In genomic region chr20:57617079-57617795, GRCh38 we compare ENCODE assay signal across 15 cellular contexts. TPM values are rescaled to one million over a fixed set of nuclear protein-coding genes. Genes with fewer than 3 reads are reported as not detected.
DNase-seq lines count a peak whose midpoint lies in the region; ATAC-seq and TF ChIP-seq lines count a peak whose summit lies in the region.
"Had no signal": no experiment of that assay in that cellular context is flagged by ENCODE, and none has a peak within 500 bp of the region (broad histone marks: within the 10 kb centered on the region; RNA-seq: fewer than 3 reads in every experiment).

No MANE protein-coding gene starts in this region.

- no peak overlapping the region for H3K27ac Mint-ChIP-seq in activated T-cell treated with anti-CD3 and anti-CD28 coated beads, Interleukin-2, amount 50 U/mL, for 24 hours
- H3K27ac Mint-ChIP-seq in effector memory CD8-positive, alpha-beta T cell: peak overlapping the region; percentile 93 to 96
- H3K27ac Mint-ChIP-seq: neural progenitor cell had no signal

- peaks cover 52% of the 10 kb centered on the region for H3K4me1 Mint-ChIP-seq in activated T-cell treated with anti-CD3 and anti-CD28 coated beads, Interleukin-2, amount 50 U/mL, for 24 hours (ENCODE audit: low read depth)
- H3K4me1 Mint-ChIP-seq in activated T-cell treated with anti-CD3 and anti-CD28 coated beads, Interleukin-2, amount 50 U/mL, for 4 hours (ENCODE audit: low read depth): peaks cover 51% of the 10 kb centered on the region
- H3K4me1 Mint-ChIP-seq in effector memory CD8-positive, alpha-beta T cell (ENCODE audit: low read depth in 2 of 2): peaks cover 48 to 54% of the 10 kb centered on the region in 2 donors
- H3K4me1 Mint-ChIP-seq: neural progenitor cell had no signal

- no peaks in the 10 kb centered on the region for H3K79me2 ChIP-seq in OCI-LY7 (ENCODE audit: insufficient read depth, low read depth, low read length)

- H4K20me1 ChIP-seq in OCI-LY7 (ENCODE audit: insufficient read depth, low read length): no peaks in the 10 kb centered on the region; the same call in 1 of the 2 replicates

- no peaks in the 10 kb centered on the region for H3K9me3 Mint-ChIP-seq in activated T-cell treated with anti-CD3 and anti-CD28 coated beads, Interleukin-2, amount 50 U/mL, for 24 hours
- no peaks in the 10 kb centered on the region for H3K9me3 Mint-ChIP-seq in activated T-cell treated with anti-CD3 and anti-CD28 coated beads, Interleukin-2, amount 50 U/mL, for 4 hours
- H3K9me3 Mint-ChIP-seq in effector memory CD8-positive, alpha-beta T cell: no peaks in the 10 kb centered on the region
- H3K9me3 Mint-ChIP-seq: neural progenitor cell had no signal

- H3K4me3 Mint-ChIP-seq in activated T-cell treated with anti-CD3 and anti-CD28 coated beads, Interleukin-2, amount 50 U/mL, for 24 hours: no peak overlapping the region
- no peak overlapping the region for H3K4me3 Mint-ChIP-seq in activated T-cell treated with anti-CD3 and anti-CD28 coated beads, Interleukin-2, amount 50 U/mL, for 4 hours
- H3K4me3 Mint-ChIP-seq in effector memory CD8-positive, alpha-beta T cell: peak overlapping the region; percentile 91 to 93
- H3K4me3 Mint-ChIP-seq: neural progenitor cell had no signal

- H3K36me3 ChIP-seq in OCI-LY7 (ENCODE audit: insufficient read depth, low read length): no peaks in the 10 kb centered on the region
- H3K36me3 ChIP-seq: neural progenitor cell, sigmoid colon had no signal

- H2AFZ ChIP-seq in OCI-LY7 (ENCODE audit: low read length): no peak overlapping the region
- H2AFZ ChIP-seq: neural progenitor cell had no signal

- H3K4me1 ChIP-seq in OCI-LY7 (ENCODE audit: insufficient read depth, low read length, poor library complexity, severe bottlenecking): peaks cover 52% of the 10 kb centered on the region
- H3K4me1 ChIP-seq: body of pancreas, neural progenitor cell, sigmoid colon had no signal

- TF ChIP-seq CTCF in OCI-LY7 (conservative IDR thresholded peaks at IDR 0.05; ENCODE audit: low read length): peak; percentile 32; the same call in 1 of the 2 replicates

- ATAC-seq in activated T-cell treated with anti-CD3 and anti-CD28 coated beads, Interleukin-2, amount 50 U/mL, for 4 hours: no peak
- ATAC-seq in effector memory CD8-positive, alpha-beta T cell (replicated peaks): no peak
- ATAC-seq: activated CD4-positive, CD25-positive, alpha-beta regulatory T cell treated with anti-CD3 and anti-CD28 coated beads, Interleukin-2, amount 50 U/mL, for 24 hours; body of pancreas had no signal

- BruUV-seq in OCI-LY7 (replicated peaks; lab: Mats Ljungman, UMichigan): no TSS peak

- H3K36me3 Mint-ChIP-seq in activated T-cell treated with anti-CD3 and anti-CD28 coated beads, Interleukin-2, amount 50 U/mL, for 24 hours (ENCODE audit: low read depth): peaks cover 23% of the 10 kb centered on the region
- peaks cover 6% of the 10 kb centered on the region for H3K36me3 Mint-ChIP-seq in activated T-cell treated with anti-CD3 and anti-CD28 coated beads, Interleukin-2, amount 50 U/mL, for 4 hours (ENCODE audit: insufficient read depth)
- H3K36me3 Mint-ChIP-seq in effector memory CD8-positive, alpha-beta T cell (ENCODE audit: insufficient read depth): peaks cover 55% of the 10 kb centered on the region
- H3K36me3 Mint-ChIP-seq: neural progenitor cell had no signal

- CTCF ChIA-PET in OCI-LY7 (lab: Charles Lee; ENCODE audit: unreplicated experiment): interaction anchor here (0.6 kb wide), 1 partner anchor 118 kb away, joined by 5 read pairs; no protein-coding TSS in a partner anchor

- no peak overlapping the region for H3K4me3 ChIP-seq in OCI-LY7 (ENCODE audit: low read depth, low read length, poor library complexity, severe bottlenecking)
- H3K4me3 ChIP-seq: body of pancreas, neural progenitor cell, sigmoid colon had no signal

- DNase-seq in activated T-cell treated with anti-CD3 and anti-CD28 coated beads, Interleukin-2, amount 50 U/mL, for 24 hours: peak; percentile 28
- DNase-seq in activated T-cell treated with anti-CD3 and anti-CD28 coated beads, Interleukin-2, amount 50 U/mL, for 4 hours: no peak
- DNase-seq in OCI-LY7 (ENCODE audit: low spot score): no peak
- no peak for DNase-seq in effector memory CD8-positive, alpha-beta T cell
- peak; percentile 33 for DNase-seq in ureter (ENCODE audit: low spot score)
- DNase-seq in NCI-H2196 (lab: John Stamatoyannopoulos, UW; ENCODE audit: unreplicated experiment): no peak
- DNase-seq in CD1c-positive myeloid dendritic cell (ENCODE audit: extremely low spot score): no peak
- DNase-seq in globus pallidus (ENCODE audit: low spot score): no peak
- DNase-seq: body of pancreas, IMR-90, NCI-H510A, sigmoid colon had no signal

- peak overlapping the region; percentile 90 for H3K4me2 ChIP-seq in OCI-LY7 (ENCODE audit: low read length)
- H3K4me2 ChIP-seq: neural progenitor cell had no signal

- POLR2A ChIA-PET in OCI-LY7 (lab: Charles Lee): interaction anchor here (0.7 to 2.8 kb wide), 5 partner anchors 10 to 93 kb away, joined by 3 to 14 read pairs (median 7); no protein-coding TSS in a partner anchor

- no peak overlapping the region for H3K27ac ChIP-seq in OCI-LY7 (ENCODE audit: low read depth, low read length, poor library complexity, severe bottlenecking)
- H3K27ac ChIP-seq: body of pancreas, neural progenitor cell, sigmoid colon had no signal

- no peaks in the 10 kb centered on the region for H3K9me2 ChIP-seq in OCI-LY7 (ENCODE audit: insufficient read depth, low read length)

- H3K27me3 Mint-ChIP-seq in activated T-cell treated with anti-CD3 and anti-CD28 coated beads, Interleukin-2, amount 50 U/mL, for 24 hours: no peaks in the 10 kb centered on the region
- no peaks in the 10 kb centered on the region for H3K27me3 Mint-ChIP-seq in activated T-cell treated with anti-CD3 and anti-CD28 coated beads, Interleukin-2, amount 50 U/mL, for 4 hours (ENCODE audit: low read depth)
- no peaks in the 10 kb centered on the region for H3K27me3 Mint-ChIP-seq in effector memory CD8-positive, alpha-beta T cell

- intact Hi-C loops in OCI-LY7 (cut with micrococcal nuclease; ENCODE audit: unreplicated experiment): no loop called here

- no peaks in the 10 kb centered on the region for H3K9me3 ChIP-seq in OCI-LY7 (ENCODE audit: low read length)
- H3K9me3 ChIP-seq: body of pancreas, sigmoid colon had no signal

RNA-seq across cellular contexts. Expression of gene ZBP1, which starts 3.0 kb away (rescaled TPM):
- total RNA-seq in activated T-cell treated with anti-CD3 and anti-CD28 coated beads, Interleukin-2, amount 50 U/mL, for 4 hours: under 1 TPM in 2 of 3 donors, not detected in 1; 0.13 to 0.27 TPM
- total RNA-seq in OCI-LY7 (2014; rRNA removed; shearing (Covaris generic)): 1.7 and 3.7 TPM in 2 replicates
- total RNA-seq in OCI-LY7 (2022): 1.5 and 2.0 TPM in 2 replicates
- total RNA-seq in ureter: 2.4 TPM
- total RNA-seq: IMR-90, urinary bladder had no signal

RNA-seq across cellular contexts. Expression of gene PCK1, which starts 56.3 kb away (rescaled TPM):
- total RNA-seq in activated T-cell treated with anti-CD3 and anti-CD28 coated beads, Interleukin-2, amount 50 U/mL, for 4 hours: under 1 TPM; 0.21 to 0.68 (median 0.22) TPM
- total RNA-seq in OCI-LY7 (2014; rRNA removed; shearing (Covaris generic)): 5.7 and 6.9 TPM in 2 replicates
- 13.0 and 13.4 TPM in 2 replicates for total RNA-seq in OCI-LY7 (2022)
- total RNA-seq in ureter: 0.57 TPM
- total RNA-seq: IMR-90 had no signal

Comparison
In these comparisons a context has a peak if more than half of its experiments do, and no peak if none do; other contexts are left out.
1. DNase-seq: peak in activated T-cell treated with anti-CD3 and anti-CD28 coated beads, Interleukin-2, amount 50 U/mL, for 24 hours (single experiment) and ureter (single experiment); none in activated T-cell treated with anti-CD3 and anti-CD28 coated beads, Interleukin-2, amount 50 U/mL, for 4 hours (single experiment), OCI-LY7 (single experiment), effector memory CD8-positive, alpha-beta T cell (0 of 3), NCI-H2196 (single experiment), CD1c-positive myeloid dendritic cell (single experiment) and globus pallidus (single experiment).
2. H3K4me3 Mint-ChIP-seq: peak in effector memory CD8-positive, alpha-beta T cell (2 of 2); none in activated T-cell treated with anti-CD3 and anti-CD28 coated beads, Interleukin-2, amount 50 U/mL, for 24 hours (single experiment) and activated T-cell treated with anti-CD3 and anti-CD28 coated beads, Interleukin-2, amount 50 U/mL, for 4 hours (single experiment).